11 cellular contexts compared by ENCODE assay signal in the genomic region with DNA sequence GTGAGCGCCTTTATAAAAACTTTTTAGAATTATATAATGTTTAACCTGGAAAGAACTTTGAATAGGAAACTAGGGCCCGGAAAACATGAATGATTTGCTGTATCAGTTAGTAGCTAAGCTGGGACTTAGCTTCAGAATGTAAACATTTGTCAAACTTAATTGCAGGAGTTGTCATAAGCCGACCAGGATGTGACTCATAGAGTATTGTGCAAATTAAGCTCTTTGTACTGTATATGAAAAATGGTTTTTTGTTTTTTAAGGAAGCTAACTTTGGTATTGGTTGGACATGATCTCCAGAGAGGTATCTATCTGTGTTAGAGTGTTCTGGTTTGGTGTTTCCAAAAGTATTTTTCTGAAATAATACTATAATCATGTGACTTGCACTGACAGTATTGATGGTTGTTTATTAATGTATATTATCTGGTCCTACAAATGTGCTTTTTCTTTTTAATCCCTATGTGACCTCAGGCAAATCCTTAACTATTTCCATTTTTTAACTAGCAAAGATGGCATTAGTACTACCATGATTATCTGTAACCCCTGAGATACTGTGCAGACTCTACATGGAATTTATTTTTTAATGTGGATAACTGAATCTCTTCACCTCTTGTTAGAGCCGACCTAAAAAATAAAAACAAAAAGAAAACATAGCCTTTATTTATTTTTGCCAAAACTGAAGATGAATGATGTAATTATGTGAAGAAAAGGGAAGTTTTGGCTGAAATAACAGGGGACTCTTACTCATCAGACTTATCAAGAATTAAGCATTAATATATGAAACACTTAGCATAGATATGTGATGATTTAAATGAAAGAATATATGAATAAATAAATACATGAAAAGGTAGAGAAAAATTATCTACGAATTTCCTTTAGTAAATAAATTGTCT. TPM values are rescaled to one million over a fixed set of nuclear protein-coding genes. Genes with fewer than 3 reads are reported as not detected.
A peak's percentile ranks its signal among the peaks of the same experiment; 100 is the strongest.
DNase-seq lines count a peak whose midpoint lies in the region; ATAC-seq and TF ChIP-seq lines count a peak whose summit lies in the region.
"Had no signal": no experiment of that assay in that cellular context is flagged by ENCODE, and none has a peak within 500 bp of the region (broad histone marks: within the 10 kb centered on the region; RNA-seq: fewer than 3 reads in every experiment).

No MANE protein-coding gene starts in this region.

- no peak for TF ChIP-seq POLR2A in heart left ventricle (IDR thresholded peaks at IDR 0.05)
- no peak for TF ChIP-seq POLR2A in upper lobe of left lung (IDR thresholded peaks at IDR 0.05)

- TF ChIP-seq CTCF in heart left ventricle (IDR thresholded peaks at IDR 0.05) (no peak), foreskin keratinocyte (conservative IDR thresholded peaks at IDR 0.05) (no peak), upper lobe of left lung (IDR thresholded peaks at IDR 0.05) (no peak)

- H3K9me3 ChIP-seq in heart left ventricle (no peaks in the 10 kb centered on the region), upper lobe of left lung (no peaks in the 10 kb centered on the region)

- peak in 1 of 4 donors; percentile 35 for TF ChIP-seq EP300 in upper lobe of left lung (IDR thresholded peaks at IDR 0.05)

- intact Hi-C loops in heart left ventricle (cut with DNase I): no loop called here
- intact Hi-C loops in Right ventricle myocardium inferior (cut with DNase I): no loop called here

- peak in 3 of 4 donors; percentile 21 to 56 (median 41) for ATAC-seq in heart left ventricle
- ATAC-seq in Right ventricle myocardium inferior: no peak
- ATAC-seq in foreskin keratinocyte: peak; percentile 68
- peak; percentile 46 to 74 for ATAC-seq in upper lobe of left lung (ENCODE audit: low FRiP score in 2 of 2)

- in situ Hi-C loops in SK-MEL-5 (cut with HindIII; ENCODE audit: low pct_unique_long_range_greater_than_20kb, low sequenced_read_pairs): no loop called here

- H3K4me1 ChIP-seq in heart left ventricle: peaks cover 6 to 62% (median 41%) of the 10 kb centered on the region in 12 donors
- H3K4me1 ChIP-seq in foreskin keratinocyte: peaks cover 23% of the 10 kb centered on the region
- peaks cover 23 to 53% (median 25%) of the 10 kb centered on the region in 4 donors for H3K4me1 ChIP-seq in upper lobe of left lung

- H3K27ac ChIP-seq in heart left ventricle: peak overlapping the region in 5 of 12 donors; percentile 12 to 75 (median 35)
- peak overlapping the region; percentile 42 for H3K27ac ChIP-seq in foreskin keratinocyte
- H3K27ac ChIP-seq in upper lobe of left lung: peak overlapping the region in 3 of 4 donors; percentile 33 to 73 (median 58)

- H3K36me3 ChIP-seq in heart left ventricle (peaks cover 0 to 54% (median 27%) of the 10 kb centered on the region in 9 donors), upper lobe of left lung (peaks cover 0 to 12% (median 5%) of the 10 kb centered on the region in 4 donors)

- no peak for DNase-seq in heart left ventricle
- no peak for DNase-seq in Right ventricle myocardium inferior (ENCODE audit: missing footprints)
- DNase-seq in SK-MEL-5 (ENCODE audit: low read depth, low spot score): peak; percentile 59
- peak; percentile 43 to 70 for DNase-seq in foreskin keratinocyte
- DNase-seq in upper lobe of left lung: no peak
- DNase-seq in mucosa of gallbladder (ENCODE audit: low spot score): no peak
- no peak for DNase-seq in NCI-H345 treated with DMSO at 0.1 percent for 48 hours (lab: John Stamatoyannopoulos, UW; ENCODE audit: unreplicated experiment)
- no peak for DNase-seq in COLO668 (lab: John Stamatoyannopoulos, UW; ENCODE audit: unreplicated experiment)
- DNase-seq: activated CD8-positive, alpha-beta memory T cell treated with anti-CD3 and anti-CD28 coated beads for 24 hours; DND-41; NCI-H1105 had no signal

- WGBS in heart left ventricle, 4 donors: 61 to 76% (median 68%) methylated on average over 5 of the region's 5 CpGs
- WGBS in upper lobe of left lung, 2 donors: 59 to 62% methylated on average over 5 of the region's 5 CpGs

- H3K4me3 ChIP-seq in heart left ventricle: no peak overlapping the region
- H3K4me3 ChIP-seq in upper lobe of left lung: no peak overlapping the region

- H3K27me3 ChIP-seq in heart left ventricle: no peaks in the 10 kb centered on the region
- H3K27me3 ChIP-seq in foreskin keratinocyte: no peaks in the 10 kb centered on the region
- H3K27me3 ChIP-seq in upper lobe of left lung: no peaks in the 10 kb centered on the region

RNA-seq across cellular contexts. Expression of a gene that starts 11.7 kb away (rescaled TPM):
- total RNA-seq in heart left ventricle: 10 to 100 TPM; 14.9 to 79.3 (median 64.4) TPM
- 10 to 100 TPM; 22.7 to 32.3 TPM for polyA plus RNA-seq in heart left ventricle
- total RNA-seq in Right ventricle myocardium inferior: 77.2 TPM
- 68.0 and 68.9 TPM in 2 replicates for total RNA-seq in SK-MEL-5 (2014; rRNA removed; shearing (Covaris generic))
- 29.1 and 37.6 TPM in 2 replicates for polyA plus RNA-seq in SK-MEL-5 (2015; cell fraction: cytosol; rRNA removed)
- 21.2 and 35.9 TPM in 2 replicates for polyA plus RNA-seq in SK-MEL-5 (2015; cell fraction: nucleus; rRNA removed)
- 21.3 and 24.5 TPM in 2 replicates for total RNA-seq in foreskin keratinocyte
- 19.1 and 21.2 TPM in 2 replicates for polyA plus RNA-seq in foreskin keratinocyte
- 10 to 100 TPM; 13.1 to 46.5 (median 18.9) TPM for total RNA-seq in upper lobe of left lung
- total RNA-seq in mucosa of gallbladder: 61.5 TPM

RNA-seq across cellular contexts. Expression of a gene that starts 24.7 kb away (rescaled TPM):
- 1 to 10 TPM in 4 of 9 donors, under 1 TPM in 5; 0.19 to 4.8 (median 0.67) TPM for total RNA-seq in heart left ventricle
- under 1 TPM; 0.19 to 0.44 TPM for polyA plus RNA-seq in heart left ventricle
- total RNA-seq in Right ventricle myocardium inferior: 1.4 TPM
- 0.03 TPM in 1 of 2 replicates, not detected in the other for total RNA-seq in SK-MEL-5 (2014; rRNA removed; shearing (Covaris generic))
- 0.08 and 0.13 TPM in 2 replicates for polyA plus RNA-seq in SK-MEL-5 (2015; cell fraction: cytosol; rRNA removed)
- polyA plus RNA-seq in SK-MEL-5 (2015; cell fraction: nucleus; rRNA removed): 0.15 TPM in 1 of 2 replicates, not detected in the other
- total RNA-seq in foreskin keratinocyte: not detected in 2 replicates
- not detected in 2 replicates for polyA plus RNA-seq in foreskin keratinocyte
- total RNA-seq in upper lobe of left lung: 10 to 100 TPM in 3 of 6 donors, 1 to 10 TPM in 3; 6.3 to 22.4 (median 10.6) TPM
- total RNA-seq in mucosa of gallbladder: 1.9 TPM

Comparison
In these comparisons a context has a peak if more than half of its experiments do, and no peak if none do; other contexts are left out.
1. DNase-seq: peak in SK-MEL-5 (single experiment) and foreskin keratinocyte (2 of 2); none in heart left ventricle (0 of 5), Right ventricle myocardium inferior (single experiment), upper lobe of left lung (0 of 2), mucosa of gallbladder (single experiment), NCI-H345 treated with DMSO at 0.1 percent for 48 hours (single experiment) and COLO668 (single experiment).